9 cellular contexts compared by ENCODE assay signal in genomic region chr3:188956839-188957489, GRCh38.
A peak's percentile ranks its signal among the peaks of the same experiment; 100 is the strongest.
DNase-seq lines count a peak whose midpoint lies in the region; ATAC-seq and TF ChIP-seq lines count a peak whose summit lies in the region.
"Had no signal": no experiment of that assay in that cellular context is flagged by ENCODE, and none has a peak within 500 bp of the region (broad histone marks: within the 10 kb centered on the region; RNA-seq: fewer than 3 reads in every experiment).

No MANE protein-coding gene starts in this region.

- no peak overlapping the region for H3K27ac ChIP-seq in SU-DHL-6 (ENCODE audit: low read depth, low read length)
- H3K27ac ChIP-seq: BLaER1 had no signal

- H4K20me1 ChIP-seq in SU-DHL-6 (ENCODE audit: low read depth, low read length), result no peaks in the 10 kb centered on the region
- H4K20me1 ChIP-seq: BLaER1 had no signal

- H3F3A ChIP-seq in SU-DHL-6 (ENCODE audit: insufficient read depth), result 0 out of 2 replicates have a peak, but pooled peaks cover 7% of the 10 kb centered on the region

- no peaks in the 10 kb centered on the region for H3K9me3 ChIP-seq in SU-DHL-6 (ENCODE audit: insufficient read depth, low read length)
- H3K9me3 ChIP-seq: BLaER1 had no signal

- no peaks in the 10 kb centered on the region for H3K36me3 ChIP-seq in SU-DHL-6 (ENCODE audit: low read length)
- H3K36me3 ChIP-seq: BLaER1 had no signal

- no peaks in the 10 kb centered on the region for H3K79me2 ChIP-seq in SU-DHL-6 (ENCODE audit: insufficient read depth, low read length)

- no peak overlapping the region for H2AFZ ChIP-seq in SU-DHL-6 (ENCODE audit: low read depth, low read length, severe bottlenecking)

- H3K9ac ChIP-seq in SU-DHL-6 (ENCODE audit: low read length), result no peak overlapping the region
- H3K9ac ChIP-seq: BLaER1 had no signal

- peak; percentile 19 for DNase-seq in DMS79 treated with DMSO at 0.1 percent for 48 hours (lab: John Stamatoyannopoulos, UW)
- DNase-seq in DMS79 (lab: John Stamatoyannopoulos, UW), result no peak
- peak; percentile 64 for DNase-seq in LoVo (ENCODE audit: low spot score)
- peak; percentile 65 for DNase-seq in fibroblast of the conjunctiva (ENCODE audit: low read depth)
- DNase-seq in pons (ENCODE audit: low spot score), result peak; percentile 85

- no peaks in the 10 kb centered on the region for H3K9me2 ChIP-seq in SU-DHL-6 (replicated peaks; ENCODE audit: insufficient read depth, low read length)

- H3K4me3 ChIP-seq in SU-DHL-6 (ENCODE audit: insufficient read depth, low read length, poor library complexity, severe bottlenecking), result no peak overlapping the region
- H3K4me3 ChIP-seq: BLaER1 had no signal

- no peaks in the 10 kb centered on the region for H3K27me3 ChIP-seq in SU-DHL-6 (ENCODE audit: low read length)
- H3K27me3 ChIP-seq: BLaER1 had no signal

- ATAC-seq in HG02610 (IDR thresholded peaks at IDR 0.05; ENCODE audit: unreplicated experiment), result no peak
- ATAC-seq in HG02938 (IDR thresholded peaks at IDR 0.05; ENCODE audit: unreplicated experiment), result no peak

- TF ChIP-seq CTCF in SU-DHL-6 (IDR thresholded peaks at IDR 0.05; ENCODE audit: insufficient read depth, low read length, poor library complexity, severe bottlenecking), result peak; percentile 90

- H3K4me2 ChIP-seq in SU-DHL-6 (ENCODE audit: low read depth, low read length, poor library complexity, severe bottlenecking), result no peak overlapping the region
- H3K4me2 ChIP-seq: BLaER1 had no signal
